ENCODE assay signal across 20 cellular contexts in genomic region chr6:128557086-128557485, GRCh38. TPM values are rescaled to one million over a fixed set of nuclear protein-coding genes. Genes with fewer than 3 reads are reported as not detected.
DNase-seq lines count a peak whose midpoint lies in the region; FAIRE-seq and TF ChIP-seq lines count a peak whose summit lies in the region.
"Had no signal": no experiment of that assay in that cellular context is flagged by ENCODE, and none has a peak within 500 bp of the region (broad histone marks: within the 10 kb centered on the region; RNA-seq: fewer than 3 reads in every experiment).

No MANE protein-coding gene starts in this region.

- H3K36me3 Mint-ChIP-seq in glutamatergic neuron (ENCODE audit: unreplicated experiment), result no peaks in the 10 kb centered on the region

- TF ChIP-seq CTCF in choroid plexus epithelial cell (conservative IDR thresholded peaks at IDR 0.05; ENCODE audit: low read depth, low read length), result no peak
- no peak for TF ChIP-seq CTCF in fibroblast of the aortic adventitia (IDR thresholded peaks at IDR 0.05; ENCODE audit: insufficient read depth, low read length)
- no peak for TF ChIP-seq CTCF in glutamatergic neuron (IDR thresholded peaks at IDR 0.05; ENCODE audit: partially characterized antibody, unreplicated experiment)

- H3K4me3 ChIP-seq in choroid plexus epithelial cell (ENCODE audit: low read depth, low read length), result no peak overlapping the region
- H3K4me3 ChIP-seq in fibroblast of the aortic adventitia (ENCODE audit: low read depth, low read length), result no peak overlapping the region
- H3K4me3 ChIP-seq: GM23338 had no signal

- no peaks in the 10 kb centered on the region for H3K4me1 Mint-ChIP-seq in glutamatergic neuron (ENCODE audit: low read depth, unreplicated experiment)

- no peaks in the 10 kb centered on the region for H3K27me3 Mint-ChIP-seq in glutamatergic neuron (ENCODE audit: unreplicated experiment)

- peak; percentile 27 for FAIRE-seq in urothelium cell line (lab: Jason Lieb, UNC)
- FAIRE-seq: A204.1, D721Med, G401.6, GM12892, GM18507, H54 had no signal

- no peaks in the 10 kb centered on the region for H3K9me3 Mint-ChIP-seq in glutamatergic neuron (ENCODE audit: unreplicated experiment)
- H3K9me3 Mint-ChIP-seq: CD4-positive, alpha-beta T cell; GM23338; HFFc6 had no signal

- H3K27ac Mint-ChIP-seq in glutamatergic neuron (ENCODE audit: unreplicated experiment), result no peak overlapping the region
- H3K27ac Mint-ChIP-seq: CD4-positive, alpha-beta T cell; GM23338; HFFc6 had no signal

- H3K4me3 Mint-ChIP-seq in glutamatergic neuron (ENCODE audit: unreplicated experiment), result no peak overlapping the region
- H3K4me3 Mint-ChIP-seq: CD4-positive, alpha-beta T cell; GM23338; HFFc6 had no signal

- DNase-seq in NCI-H226 (peak; percentile 53), choroid plexus epithelial cell (ENCODE audit: low read depth) (peak; percentile 20), fibroblast of the aortic adventitia (ENCODE audit: low read depth) (peak; percentile 40), urothelium cell line (ENCODE audit: low spot score) (no peak), NCI-H187 (lab: John Stamatoyannopoulos, UW) (no peak), glutamatergic neuron (no peak), pons (ENCODE audit: low spot score) (no peak)
- DNase-seq: ACHN; BE2C; Caco-2; CD4-positive, alpha-beta T cell; HCEC 1CT; HFFc6 had no signal

RNA-seq across cellular contexts. Expression of gene PTPRK, which starts 36.7 kb away (rescaled TPM):
- total RNA-seq in fibroblast of the aortic adventitia (ENCODE audit: low replicate concordance) (27.1 and 70.2 TPM in 2 replicates), glutamatergic neuron (ENCODE audit: unreplicated experiment) (50.3 TPM)

Comparison
In these comparisons a context has a peak if more than half of its experiments do, and no peak if none do; other contexts are left out.
1. DNase-seq: peak in NCI-H226 (single experiment), choroid plexus epithelial cell (single experiment) and fibroblast of the aortic adventitia (single experiment); none in urothelium cell line (single experiment), NCI-H187 (0 of 2), glutamatergic neuron (single experiment) and pons (single experiment).